1 cellular context compared by ENCODE assay signal in genomic region chr1:5620997-5621396, GRCh38.
TF ChIP-seq lines count a peak whose summit lies in the region.

No MANE protein-coding gene starts in this region.

TF ChIP-seq in H1, 55 proteins besides CTCF, POLR2A, EP300 and RAD21 (continued from another document):
- TF ChIP-seq POU5F1 (IDR thresholded peaks at IDR 0.05; ENCODE audit: low read depth, low read length), result no peak
TF ChIP-seq in H1: peak in this region for 1.
